28 cellular contexts compared by ENCODE assay signal in genomic region chr5:1388383-1388967, GRCh38. TPM values are rescaled to one million over a fixed set of nuclear protein-coding genes. Genes with fewer than 3 reads are reported as not detected.
DNase-seq lines count a peak whose midpoint lies in the region; ATAC-seq, FAIRE-seq and TF ChIP-seq lines count a peak whose summit lies in the region.
"Had no signal": no experiment of that assay in that cellular context is flagged by ENCODE, and none has a peak within 500 bp of the region (broad histone marks: within the 10 kb centered on the region; RNA-seq: fewer than 3 reads in every experiment).

No MANE protein-coding gene starts in this region.

- H3K27ac ChIP-seq in CD8-positive, alpha-beta T cell (ENCODE audit: low read depth, low read length), result no peak overlapping the region
- no peak overlapping the region for H3K27ac ChIP-seq in K562 (ENCODE audit: extremely low read depth, low read depth, low read length)
- H3K27ac ChIP-seq: coronary artery, gastroesophageal sphincter, hepatocyte, lower lobe of right lung, transverse colon had no signal

- H3K9me1 ChIP-seq in K562 (ENCODE audit: control insufficient read depth, insufficient read depth, low read length), result no peaks in the 10 kb centered on the region

- H2AFZ ChIP-seq in K562 (ENCODE audit: low read depth, low read length), result no peak overlapping the region
- H2AFZ ChIP-seq: hepatocyte had no signal

- peaks cover 2% of the 10 kb centered on the region for H3K27me3 Mint-ChIP-seq in activated T-cell treated with anti-CD3 and anti-CD28 coated beads, Interleukin-2, amount 50 U/mL, for 4 hours (ENCODE audit: low read depth)
- H3K27me3 Mint-ChIP-seq in activated T-cell treated with anti-CD3 and anti-CD28 coated beads, Interleukin-2, amount 50 U/mL, for 72 hours (ENCODE audit: low read depth), result peaks cover 14% of the 10 kb centered on the region
- peaks cover 8% of the 10 kb centered on the region for H3K27me3 Mint-ChIP-seq in CD8-positive, alpha-beta T cell (ENCODE audit: low read depth)
- H3K27me3 Mint-ChIP-seq in nephron (ENCODE audit: low read depth) (peaks cover 66% of the 10 kb centered on the region), progenitor cell of endocrine pancreas (peaks cover 65% of the 10 kb centered on the region)

- H3K4me1 ChIP-seq in CD8-positive, alpha-beta T cell (ENCODE audit: insufficient read depth, low read length), result peaks cover 14% of the 10 kb centered on the region
- peaks cover 4 to 16% of the 10 kb centered on the region in 2 experiments; a peak in 3 of 5 replicates for H3K4me1 ChIP-seq in K562 (replicated peaks in 1 of 2; ENCODE audit: control insufficient read depth in 2 of 2, insufficient read depth in 2 of 2, low read length in 2 of 2)

- H3K9me3 Mint-ChIP-seq in activated T-cell treated with anti-CD3 and anti-CD28 coated beads, Interleukin-2, amount 50 U/mL, for 4 hours, result no peaks in the 10 kb centered on the region
- H3K9me3 Mint-ChIP-seq in activated T-cell treated with anti-CD3 and anti-CD28 coated beads, Interleukin-2, amount 50 U/mL, for 72 hours, result peaks cover 2 to 3% of the 10 kb centered on the region in 2 donors
- no peaks in the 10 kb centered on the region for H3K9me3 Mint-ChIP-seq in CD8-positive, alpha-beta T cell
- H3K9me3 Mint-ChIP-seq in nephron (peaks cover 4% of the 10 kb centered on the region), progenitor cell of endocrine pancreas (ENCODE audit: low read depth) (no peaks in the 10 kb centered on the region)
- H3K9me3 Mint-ChIP-seq: activated B cell treated with CpG ODN at 0.5 μM for 24 hours had no signal

- no peaks in the 10 kb centered on the region for H3K36me3 Mint-ChIP-seq in activated T-cell treated with anti-CD3 and anti-CD28 coated beads, Interleukin-2, amount 50 U/mL, for 4 hours (ENCODE audit: insufficient read depth)
- H3K36me3 Mint-ChIP-seq in activated T-cell treated with anti-CD3 and anti-CD28 coated beads, Interleukin-2, amount 50 U/mL, for 72 hours (ENCODE audit: insufficient read depth in 2 of 2), result no peaks in the 10 kb centered on the region
- H3K36me3 Mint-ChIP-seq in CD8-positive, alpha-beta T cell, result peaks cover 2% of the 10 kb centered on the region
- no peaks in the 10 kb centered on the region for H3K36me3 Mint-ChIP-seq in nephron (ENCODE audit: low read depth)
- no peaks in the 10 kb centered on the region for H3K36me3 Mint-ChIP-seq in progenitor cell of endocrine pancreas (ENCODE audit: insufficient read depth)

- H3K27ac Mint-ChIP-seq in activated T-cell treated with anti-CD3 and anti-CD28 coated beads, Interleukin-2, amount 50 U/mL, for 72 hours, result no peak overlapping the region
- H3K27ac Mint-ChIP-seq in CD8-positive, alpha-beta T cell, result peak overlapping the region; percentile 30
- H3K27ac Mint-ChIP-seq in nephron (no peak overlapping the region), progenitor cell of endocrine pancreas (no peak overlapping the region)
- H3K27ac Mint-ChIP-seq: activated B cell treated with CpG ODN at 0.5 μM for 24 hours had no signal

- no peaks in the 10 kb centered on the region for H3K36me3 ChIP-seq in CD8-positive, alpha-beta T cell (ENCODE audit: insufficient read depth, low read length)
- H3K36me3 ChIP-seq in K562 (ENCODE audit: control insufficient read depth, insufficient read depth, low read length), result no peaks in the 10 kb centered on the region
- H3K36me3 ChIP-seq: gastroesophageal sphincter, lower lobe of right lung, transverse colon had no signal

- ATAC-seq in activated T-cell treated with anti-CD3 and anti-CD28 coated beads, Interleukin-2, amount 50 U/mL, for 4 hours, result no peak
- no peak for ATAC-seq in activated T-cell treated with anti-CD3 and anti-CD28 coated beads, Interleukin-2, amount 50 U/mL, for 72 hours (replicated peaks in 1 of 2)
- ATAC-seq in CD8-positive, alpha-beta T cell, result no peak
- ATAC-seq in K562, result no peak
- no peak for ATAC-seq in HG03159 (IDR thresholded peaks at IDR 0.05; ENCODE audit: unreplicated experiment)
- ATAC-seq: gastroesophageal sphincter, GM12878, lower lobe of right lung, sciatic nerve had no signal

- H3K4me3 Mint-ChIP-seq in activated T-cell treated with anti-CD3 and anti-CD28 coated beads, Interleukin-2, amount 50 U/mL, for 4 hours, result peak overlapping the region; percentile 16
- peak overlapping the region in 1 of 2 donors; percentile 3 for H3K4me3 Mint-ChIP-seq in activated T-cell treated with anti-CD3 and anti-CD28 coated beads, Interleukin-2, amount 50 U/mL, for 72 hours
- H3K4me3 Mint-ChIP-seq in CD8-positive, alpha-beta T cell, result peak overlapping the region; percentile 16
- peak overlapping the region in 2 of 3 experiments; percentile 18 to 62 for H3K4me3 Mint-ChIP-seq in nephron
- H3K4me3 Mint-ChIP-seq in progenitor cell of endocrine pancreas (ENCODE audit: low read depth), result no peak overlapping the region
- H3K4me3 Mint-ChIP-seq: activated B cell treated with CpG ODN at 0.5 μM for 24 hours had no signal

- no peak for TF ChIP-seq EP300 in K562 (IDR thresholded peaks at IDR 0.05; ENCODE audit: low read length)

- no peak for DNase-seq in activated T-cell treated with anti-CD3 and anti-CD28 coated beads, Interleukin-2, amount 50 U/mL, for 4 hours
- DNase-seq in activated T-cell treated with anti-CD3 and anti-CD28 coated beads, Interleukin-2, amount 50 U/mL, for 72 hours, result no peak
- no peak for DNase-seq in CD8-positive, alpha-beta T cell
- DNase-seq in K562 (ENCODE audit: extremely low read depth in 1 of 4, low spot score in 3 of 4) (no peak), NCI-H446 treated with DMSO at 0.1 percent for 48 hours (lab: John Stamatoyannopoulos, UW) (no peak), progenitor cell of endocrine pancreas (ENCODE audit: low spot score, unreplicated experiment) (no peak)
- DNase-seq: activated B cell treated with CpG ODN at 0.5 μM for 24 hours; activated naive CD4-positive, alpha-beta T cell treated with anti-CD3 and anti-CD28 coated beads, Interleukin-2, amount 50 U/mL, for 16 hours; DMS153; effector CD8-positive, alpha-beta T cell; KBM-7; lower lobe of right lung; NCI-H2029; stimulated activated CD4-positive, alpha-beta T cell treated with anti-CD3 and anti-CD28 coated beads, Interleukin-2, amount 100 ng/mL, for 48 hours; transverse colon had no signal

- H4K20me1 ChIP-seq in K562 (replicated peaks; ENCODE audit: control insufficient read depth, insufficient read depth, low read length), result peaks cover 26% of the 10 kb centered on the region

- BruUV-seq in K562 (replicated peaks; lab: Mats Ljungman, UMichigan), result no TSS peak

- in situ Hi-C loops in K562 (cut with MboI), result no loop called here

- POLR2A ChIA-PET in CD8-positive, alpha-beta T cell (lab: Charles Lee), result no interaction called here
- POLR2A ChIA-PET in K562 (lab: Yijun Ruan, JAX), result no interaction called here

- 2% methylated on average over 4 of the region's 4 CpGs for WGBS in K562 (ENCODE audit: insufficient coverage, low coverage, missing lambda C conversion rate)

- H3K27me3 ChIP-seq in CD8-positive, alpha-beta T cell (ENCODE audit: insufficient read depth, low read length), result no peaks in the 10 kb centered on the region
- peaks cover 34 to 91% of the 10 kb centered on the region in 2 experiments for H3K27me3 ChIP-seq in K562 (ENCODE audit: control insufficient read depth in 2 of 2, insufficient read depth in 2 of 2, low read length in 2 of 2)

- CTCF ChIA-PET in CD8-positive, alpha-beta T cell (lab: Charles Lee), result no interaction called here
- CTCF ChIA-PET in K562 (lab: Yijun Ruan, JAX; ENCODE audit: low intra/inter-chr PET ratio), result no interaction called here

- peaks cover 22% of the 10 kb centered on the region for H3K4me1 Mint-ChIP-seq in activated T-cell treated with anti-CD3 and anti-CD28 coated beads, Interleukin-2, amount 50 U/mL, for 4 hours (ENCODE audit: low read depth)
- peaks cover 19% of the 10 kb centered on the region for H3K4me1 Mint-ChIP-seq in activated T-cell treated with anti-CD3 and anti-CD28 coated beads, Interleukin-2, amount 50 U/mL, for 72 hours (ENCODE audit: low read depth)
- H3K4me1 Mint-ChIP-seq in CD8-positive, alpha-beta T cell (ENCODE audit: low read depth), result peaks cover 25% of the 10 kb centered on the region
- H3K4me1 Mint-ChIP-seq in nephron (peaks cover 11% of the 10 kb centered on the region), progenitor cell of endocrine pancreas (ENCODE audit: low read depth) (peaks cover 5% of the 10 kb centered on the region)

- TF ChIP-seq RAD21 in K562 (CRISPR knock-in tag; conservative IDR thresholded peaks at IDR 0.05 in 1 of 2, IDR thresholded peaks at IDR 0.05 in 1 of 2), result no peak

- no peak overlapping the region for H3K4me2 ChIP-seq in K562 (ENCODE audit: insufficient read depth, low read length)
- H3K4me2 ChIP-seq: hepatocyte had no signal

- no peak overlapping the region for H3K4me3 ChIP-seq in CD8-positive, alpha-beta T cell (ENCODE audit: low read depth, low read length)
- H3K4me3 ChIP-seq in K562, result no peak overlapping the region
- H3K4me3 ChIP-seq: coronary artery, gastroesophageal sphincter, GM12878, hepatocyte, lower lobe of right lung, transverse colon had no signal

- no peaks in the 10 kb centered on the region for H3K79me2 ChIP-seq in K562 (ENCODE audit: control insufficient read depth, insufficient read depth, low read length)
- H3K79me2 ChIP-seq: hepatocyte had no signal

- intact Hi-C loops in CD8-positive, alpha-beta T cell (cut with DNase I, micrococcal nuclease), result loop anchor here (5.0 to 10.0 kb wide), 3 partner anchors 149 to 409 kb away; partner anchors contain the start of gene MRPL36 (in 1 of the 2)
- intact Hi-C loops in K562 (cut with micrococcal nuclease), result loop anchor here (10.0 kb wide), 1 partner anchor 256 kb away; no protein-coding TSS in a partner anchor

- H3K9me3 ChIP-seq in CD8-positive, alpha-beta T cell (ENCODE audit: low read length), result no peaks in the 10 kb centered on the region
- no peaks in the 10 kb centered on the region for H3K9me3 ChIP-seq in K562 (replicated peaks; ENCODE audit: control insufficient read depth, insufficient read depth, low read depth, low read length)
- H3K9me3 ChIP-seq: gastroesophageal sphincter, lower lobe of right lung, transverse colon had no signal

- no peak for FAIRE-seq in K562 (lab: Jason Lieb, UNC)
- FAIRE-seq: astrocyte, GM12878, H54 had no signal

- TF ChIP-seq CTCF in CD8-positive, alpha-beta T cell (IDR thresholded peaks at IDR 0.05), result no peak
- TF ChIP-seq CTCF in K562 (IDR thresholded peaks at IDR 0.05 in 2 of 3, conservative IDR thresholded peaks at IDR 0.05 in 1 of 3; ENCODE audit: insufficient read depth in 2 of 3, low read depth in 1 of 3, low read length in 3 of 3) (no peak), nephron (IDR thresholded peaks at IDR 0.05; ENCODE audit: unreplicated experiment in 3 of 3) (no peak), progenitor cell of endocrine pancreas (IDR thresholded peaks at IDR 0.05; ENCODE audit: unreplicated experiment) (no peak)

- TF ChIP-seq POLR2A in K562 (conservative IDR thresholded peaks at IDR 0.05), result no peak

- H3K9ac ChIP-seq in K562 (ENCODE audit: insufficient read depth in 1 of 2, low read depth in 2 of 2, low read length in 2 of 2), result no peak overlapping the region

RNA-seq across cellular contexts. Expression of gene CLPTM1L, which starts 43.6 kb away (rescaled TPM):
- 100 to 1,000 TPM; 143 to 150 (median 145) TPM for total RNA-seq in activated T-cell treated with anti-CD3 and anti-CD28 coated beads, Interleukin-2, amount 50 U/mL, for 4 hours
- total RNA-seq in activated T-cell treated with anti-CD3 and anti-CD28 coated beads, Interleukin-2, amount 50 U/mL, for 72 hours, result 10 to 100 TPM; 78.6 to 80.2 TPM
- total RNA-seq in CD8-positive, alpha-beta T cell, result 10 to 100 TPM; 56.8 to 58.9 TPM
- 215 and 519 TPM in 2 replicates for total RNA-seq in K562 (2011; cell fraction: chromatin; rRNA removed; ENCODE audit: low replicate concordance)
- 574 and 584 TPM in 2 replicates for total RNA-seq in K562 (2011; cell fraction: nucleolus; rRNA removed)
- 409 and 456 TPM in 2 replicates for total RNA-seq in K562 (2011; cell fraction: nucleoplasm; rRNA removed)
- total RNA-seq in K562 (2014; rRNA removed) (217 and 249 TPM in 2 replicates), K562 (2014; rRNA removed; fragmentation: Illumina TruSeq; extraction: Trizol) (132 and 136 TPM in 2 replicates), K562 (2015; rRNA removed; fragmentation: Illumina TruSeq; extraction: Trizol) (177 and 179 TPM in 2 replicates), K562 (2021) (145 and 152 TPM in 2 replicates), progenitor cell of endocrine pancreas (90.3 and 95.4 TPM in 2 replicates)
- polyA plus RNA-seq in K562 (2011; rRNA removed) (130 and 184 TPM in 2 replicates), K562 (2014; fragmentation: Illumina TruSeq; extraction: Trizol) (198 and 213 TPM in 2 replicates), K562 (2014; fragmentation: Nextera tagmentation; extraction: Ambion mirVana) (10 to 100 TPM in 1 of 2 experiments, 1 to 10 TPM in 1; 3.5 to 14.1 TPM), K562 (2014; rRNA removed) (180 and 181 TPM in 2 replicates)
- 150 and 221 TPM in 2 replicates for polyA plus RNA-seq in K562 (2011; cell fraction: cytosol; rRNA removed)
- polyA plus RNA-seq in K562 (2011; cell fraction: nucleus; rRNA removed), result 196 and 245 TPM in 2 replicates
- polyA plus RNA-seq in K562 (2012), result 110 and 155 TPM in 2 replicates
- polyA minus RNA-seq in K562 (2011; rRNA and poly(A)+ RNA removed), result 112 and 228 TPM in 2 replicates
- 74.7 and 93.6 TPM in 2 replicates for polyA minus RNA-seq in K562 (2011; cell fraction: cytosol; rRNA and poly(A)+ RNA removed)
- polyA minus RNA-seq in K562 (2011; cell fraction: nucleus; rRNA and poly(A)+ RNA removed), result 73.0 and 82.1 TPM in 2 replicates

RNA-seq across cellular contexts. Expression of gene SLC6A3, which starts 56.8 kb away (rescaled TPM):
- total RNA-seq in activated T-cell treated with anti-CD3 and anti-CD28 coated beads, Interleukin-2, amount 50 U/mL, for 4 hours, result not detected
- total RNA-seq in activated T-cell treated with anti-CD3 and anti-CD28 coated beads, Interleukin-2, amount 50 U/mL, for 72 hours, result not detected
- total RNA-seq in CD8-positive, alpha-beta T cell, result not detected
- total RNA-seq in K562 (2011; cell fraction: chromatin; rRNA removed; ENCODE audit: low replicate concordance), result not detected in 2 replicates
- total RNA-seq in K562 (2011; cell fraction: nucleolus; rRNA removed), result not detected in 2 replicates
- total RNA-seq in K562 (2011; cell fraction: nucleoplasm; rRNA removed), result not detected in 2 replicates
- total RNA-seq in K562 (2014; rRNA removed) (not detected in 2 replicates), K562 (2014; rRNA removed; fragmentation: Illumina TruSeq; extraction: Trizol) (not detected in 2 replicates), K562 (2015; rRNA removed; fragmentation: Illumina TruSeq; extraction: Trizol) (not detected in 2 replicates), K562 (2021) (not detected in 2 replicates), progenitor cell of endocrine pancreas (not detected in 2 replicates)
- polyA plus RNA-seq in K562 (2011; rRNA removed) (not detected in 2 replicates), K562 (2014; fragmentation: Illumina TruSeq; extraction: Trizol) (not detected in 2 replicates), K562 (2014; fragmentation: Nextera tagmentation; extraction: Ambion mirVana) (not detected), K562 (2014; rRNA removed) (not detected in 2 replicates)
- polyA plus RNA-seq in K562 (2011; cell fraction: cytosol; rRNA removed), result not detected in 2 replicates
- not detected in 2 replicates for polyA plus RNA-seq in K562 (2011; cell fraction: nucleus; rRNA removed)
- not detected in 2 replicates for polyA plus RNA-seq in K562 (2012)
- not detected in 2 replicates for polyA minus RNA-seq in K562 (2011; rRNA and poly(A)+ RNA removed)
- not detected in 2 replicates for polyA minus RNA-seq in K562 (2011; cell fraction: cytosol; rRNA and poly(A)+ RNA removed)
- not detected in 2 replicates for polyA minus RNA-seq in K562 (2011; cell fraction: nucleus; rRNA and poly(A)+ RNA removed)
- total RNA-seq: gastroesophageal sphincter, GM12878, hepatocyte, HT-29, M059J, mononuclear cell, RPMI7951, sciatic nerve, transverse colon had no signal
- polyA plus RNA-seq: hepatocyte had no signal
